ENCODE assay signal across 14 cellular contexts in the genomic region with DNA sequence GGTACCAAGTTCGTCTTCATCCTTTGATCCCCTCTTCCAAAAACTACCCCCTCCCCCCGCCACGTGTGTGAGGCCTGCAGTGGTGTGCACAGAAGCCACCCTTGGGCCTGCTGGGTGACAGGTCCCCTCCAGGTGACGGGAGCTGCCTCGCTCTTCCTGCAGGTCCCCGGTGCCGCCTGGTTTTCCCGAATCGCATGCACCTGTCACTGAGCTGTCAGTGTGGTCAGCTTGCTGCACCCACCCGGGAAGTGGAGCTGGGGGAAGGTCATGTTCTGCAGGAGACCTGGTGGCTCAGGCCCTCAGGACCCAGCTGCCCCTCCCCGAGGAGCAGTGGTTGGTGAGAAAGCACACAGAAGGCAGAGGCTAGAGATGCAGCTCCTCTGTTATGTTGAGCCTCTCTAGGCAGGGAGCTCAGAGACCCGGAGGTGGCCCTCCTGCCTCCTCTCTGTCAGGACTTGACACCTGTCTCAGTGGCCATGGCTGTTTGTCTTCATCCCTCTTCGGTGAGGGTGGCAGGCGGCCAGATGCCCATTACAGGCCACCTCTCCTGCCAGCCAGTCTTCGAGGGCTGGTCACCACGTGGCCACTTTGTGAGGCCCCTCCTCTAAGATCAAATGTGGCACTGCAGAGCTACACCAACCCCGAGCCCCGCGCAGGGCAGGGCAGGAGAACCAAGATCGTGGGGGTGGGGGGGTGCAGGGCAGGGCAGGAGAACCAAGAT.
DNase-seq lines count a peak whose midpoint lies in the region; ATAC-seq and TF ChIP-seq lines count a peak whose summit lies in the region.
"Had no signal": no experiment of that assay in that cellular context is flagged by ENCODE, and none has a peak within 500 bp of the region (broad histone marks: within the 10 kb centered on the region; RNA-seq: fewer than 3 reads in every experiment).

No MANE protein-coding gene starts in this region.

- H3K4me1 ChIP-seq in stomach (peaks cover 69 to 95% (median 80%) of the 10 kb centered on the region in 4 donors), mucosa of descending colon (ENCODE audit: low read depth) (peaks cover 9% of the 10 kb centered on the region), BE2C (no peaks in the 10 kb centered on the region)

- peaks cover 74% of the 10 kb centered on the region for H3K4me1 Mint-ChIP-seq in activated naive CD4-positive, alpha-beta T cell treated with anti-CD3 and anti-CD28 coated beads, Interleukin-2, amount 50 U/mL, for 24 hours
- peaks cover 79 to 85% (median 84%) of the 10 kb centered on the region in 3 donors for H3K4me1 Mint-ChIP-seq in T-cell
- peaks cover 47 to 62% of the 10 kb centered on the region in 2 donors for H3K4me1 Mint-ChIP-seq in effector memory CD8-positive, alpha-beta T cell (ENCODE audit: low read depth in 2 of 2)

- H3K9me3 ChIP-seq in stomach (no peaks in the 10 kb centered on the region), mucosa of descending colon (no peaks in the 10 kb centered on the region), BE2C (no peaks in the 10 kb centered on the region)
- H3K9me3 ChIP-seq: prostate gland, testis had no signal

- WGBS in stomach, 5 donors = 74 to 79% (median 77%) methylated on average over 14 to 20 of the region's 20 CpGs; no CpG with 5 or more reads in 1 of the 5 donors

- no peaks in the 10 kb centered on the region for H3K9me3 Mint-ChIP-seq in activated naive CD4-positive, alpha-beta T cell treated with anti-CD3 and anti-CD28 coated beads, Interleukin-2, amount 50 U/mL, for 24 hours
- no peaks in the 10 kb centered on the region for H3K9me3 Mint-ChIP-seq in T-cell
- no peaks in the 10 kb centered on the region for H3K9me3 Mint-ChIP-seq in effector memory CD8-positive, alpha-beta T cell

- DNase-seq in activated naive CD4-positive, alpha-beta T cell (lab: John Stamatoyannopoulos, UW) = no peak
- DNase-seq in T-cell (no peak), stomach (no peak), mucosa of descending colon (no peak), sciatic nerve (ENCODE audit: low spot score) (no peak), BE2C (no peak)
- DNase-seq in effector memory CD8-positive, alpha-beta T cell = no peak
- DNase-seq: activated CD8-positive, alpha-beta memory T cell treated with anti-CD3 and anti-CD28 coated beads, Interleukin-2, amount 50 U/mL, for 48 hours; NCI-H1694 treated with DMSO at 0.1 percent for 48 hours; NCI-H510A treated with DMSO at 0.1 percent for 48 hours; PC-3; testis had no signal

- H3K27me3 ChIP-seq in stomach (no peaks in the 10 kb centered on the region), BE2C (no peaks in the 10 kb centered on the region)
- H3K27me3 ChIP-seq: testis had no signal

- intact Hi-C loops in stomach (cut with DNase I; ENCODE audit: low total_unique reads) (no loop called here), mucosa of descending colon (cut with DNase I, micrococcal nuclease) (no loop called here), sciatic nerve (cut with DNase I) (no loop called here)

- H3K36me3 ChIP-seq in stomach = no peaks in the 10 kb centered on the region
- H3K36me3 ChIP-seq in mucosa of descending colon (ENCODE audit: low read depth) = no peaks in the 10 kb centered on the region
- H3K36me3 ChIP-seq in BE2C = no peaks in the 10 kb centered on the region
- H3K36me3 ChIP-seq: prostate gland had no signal

- CTCF ChIA-PET in T-cell (lab: Charles Lee) = no interaction called here

- no peak for TF ChIP-seq EP300 in stomach (IDR thresholded peaks at IDR 0.05)

- H3K27ac Mint-ChIP-seq in activated naive CD4-positive, alpha-beta T cell treated with anti-CD3 and anti-CD28 coated beads, Interleukin-2, amount 50 U/mL, for 24 hours = peak overlapping the region; percentile 35
- peak overlapping the region; percentile 57 to 84 for H3K27ac Mint-ChIP-seq in T-cell
- peak overlapping the region in 1 of 2 donors; percentile 99 for H3K27ac Mint-ChIP-seq in effector memory CD8-positive, alpha-beta T cell

- H3K36me3 Mint-ChIP-seq in activated naive CD4-positive, alpha-beta T cell treated with anti-CD3 and anti-CD28 coated beads, Interleukin-2, amount 50 U/mL, for 24 hours = peaks cover 1% of the 10 kb centered on the region
- H3K36me3 Mint-ChIP-seq in T-cell = peaks cover 3% of the 10 kb centered on the region
- H3K36me3 Mint-ChIP-seq in effector memory CD8-positive, alpha-beta T cell (ENCODE audit: insufficient read depth) = peaks cover 96% of the 10 kb centered on the region

- peak overlapping the region; percentile 19 for H3K4me3 Mint-ChIP-seq in activated naive CD4-positive, alpha-beta T cell treated with anti-CD3 and anti-CD28 coated beads, Interleukin-2, amount 50 U/mL, for 24 hours
- H3K4me3 Mint-ChIP-seq in T-cell = peak overlapping the region; percentile 9 to 91 (median 36)
- peak overlapping the region; percentile 88 to 90 for H3K4me3 Mint-ChIP-seq in effector memory CD8-positive, alpha-beta T cell

- POLR2A ChIA-PET in T-cell (lab: Charles Lee) = interaction anchor here in 1 of 2 donors (1.0 kb wide), 1 partner anchor 12 kb away, joined by 12 read pairs; no protein-coding TSS in a partner anchor

- TF ChIP-seq POLR2A in stomach (IDR thresholded peaks at IDR 0.05) = no peak

- peak overlapping the region in 3 of 5 donors; percentile 13 to 91 (median 85) for H3K27ac ChIP-seq in stomach
- H3K27ac ChIP-seq: testis had no signal

- no peak for TF ChIP-seq CTCF in stomach (IDR thresholded peaks at IDR 0.05)
- TF ChIP-seq CTCF in mucosa of descending colon (IDR thresholded peaks at IDR 0.05) = no peak
- no peak for TF ChIP-seq CTCF in BE2C (IDR thresholded peaks at IDR 0.05; ENCODE audit: low read depth, low read length)

- ATAC-seq in T-cell (replicated peaks in 1 of 4) (no peak), mucosa of descending colon (no peak), sciatic nerve (no peak)
- ATAC-seq in effector memory CD8-positive, alpha-beta T cell (replicated peaks) = no peak
- ATAC-seq: PC-3 had no signal

- H3K4me3 ChIP-seq in stomach = no peak overlapping the region
- no peak overlapping the region for H3K4me3 ChIP-seq in mucosa of descending colon
- H3K4me3 ChIP-seq in BE2C (ENCODE audit: low read depth, low read length) = no peak overlapping the region
- H3K4me3 ChIP-seq: prostate gland, testis had no signal

- no peaks in the 10 kb centered on the region for H3K27me3 Mint-ChIP-seq in activated naive CD4-positive, alpha-beta T cell treated with anti-CD3 and anti-CD28 coated beads, Interleukin-2, amount 50 U/mL, for 24 hours
- no peaks in the 10 kb centered on the region for H3K27me3 Mint-ChIP-seq in T-cell
- no peaks in the 10 kb centered on the region for H3K27me3 Mint-ChIP-seq in effector memory CD8-positive, alpha-beta T cell

Comparison
In these comparisons a context has a peak if more than half of its experiments do, and no peak if none do; other contexts are left out.
1. H3K4me3 Mint-ChIP-seq: peak in every context shown above with its lines; median percentile 89 in effector memory CD8-positive, alpha-beta T cell; 36 in T-cell; 19 in activated naive CD4-positive, alpha-beta T cell treated with anti-CD3 and anti-CD28 coated beads, Interleukin-2, amount 50 U/mL, for 24 hours.